In the genomic region with DNA sequence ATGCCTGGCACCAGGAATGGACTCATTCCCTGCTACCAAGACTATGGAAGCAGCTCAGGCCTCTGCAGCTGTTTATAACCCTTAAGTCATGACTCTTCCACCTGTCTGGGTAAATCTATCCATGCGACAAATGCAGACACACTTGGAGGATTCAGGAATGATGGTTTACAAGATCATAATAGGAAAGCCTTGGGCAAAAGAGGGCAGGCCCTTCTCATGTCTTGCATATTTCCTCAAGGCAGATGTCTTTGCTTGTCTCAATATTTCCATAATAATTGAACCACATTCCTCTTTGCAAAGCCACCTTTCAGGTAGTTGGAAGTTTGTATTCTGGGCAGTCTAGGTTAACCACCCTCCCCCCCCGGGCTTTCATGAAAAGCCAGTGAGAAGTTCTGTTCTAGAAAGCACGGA, we compare ENCODE assay signal across 8 cellular contexts. TPM values are rescaled to one million over a fixed set of nuclear protein-coding genes. Genes with fewer than 3 reads are reported as not detected.
DNase-seq lines count a peak whose midpoint lies in the region; ATAC-seq and TF ChIP-seq lines count a peak whose summit lies in the region.
"Had no signal": no experiment of that assay in that cellular context is flagged by ENCODE, and none has a peak within 500 bp of the region (broad histone marks: within the 10 kb centered on the region; RNA-seq: fewer than 3 reads in every experiment).

No MANE protein-coding gene starts in this region.

- no peak overlapping the region for H4K12ac ChIP-seq in trophoblast cell (ENCODE audit: low read depth, low read length)

- H3K4me2 ChIP-seq in OCI-LY1 (ENCODE audit: low read length) (peak overlapping the region; percentile 62; the same call in 1 of the 2 replicates), trophoblast cell (ENCODE audit: low read length) (peak overlapping the region; percentile 58)

- H2AK5ac ChIP-seq in trophoblast cell (ENCODE audit: low read length): no peak overlapping the region

- H3K27ac ChIP-seq in OCI-LY1 (ENCODE audit: low read depth, low read length, poor library complexity, severe bottlenecking): peak overlapping the region; percentile 77
- peak overlapping the region; percentile 63 for H3K27ac ChIP-seq in epithelial cell of prostate
- peak overlapping the region; percentile 12 for H3K27ac ChIP-seq in trophoblast cell (ENCODE audit: low read depth, low read length)
- H3K27ac ChIP-seq in sigmoid colon: peak overlapping the region in 2 of 4 donors; percentile 64 to 80

- no peak overlapping the region for H3K18ac ChIP-seq in trophoblast cell (ENCODE audit: low read length)

- H3K9ac ChIP-seq in OCI-LY1 (ENCODE audit: low read length): peak overlapping the region; percentile 45
- no peak overlapping the region for H3K9ac ChIP-seq in trophoblast cell (ENCODE audit: low read length)

- H3K9me3 ChIP-seq in OCI-LY1 (ENCODE audit: low read length) (no peaks in the 10 kb centered on the region), trophoblast cell (ENCODE audit: insufficient read depth, low read depth, low read length) (no peaks in the 10 kb centered on the region), sigmoid colon (no peaks in the 10 kb centered on the region)
- H3K9me3 ChIP-seq: mucosa of descending colon had no signal

- H3K4me3 ChIP-seq in H7 (ENCODE audit: insufficient read depth, low read depth, low read length) (no peak overlapping the region), OCI-LY1 (ENCODE audit: low read depth, low read length, poor library complexity, severe bottlenecking) (peak overlapping the region; percentile 34), trophoblast cell (ENCODE audit: low read depth, low read length) (no peak overlapping the region), sigmoid colon (no peak overlapping the region)
- H3K4me3 ChIP-seq: mucosa of descending colon had no signal

- no peak overlapping the region for H2BK120ac ChIP-seq in trophoblast cell (ENCODE audit: insufficient read depth, low read length, poor library complexity)

- peaks cover 7% of the 10 kb centered on the region for H3K79me1 ChIP-seq in trophoblast cell (ENCODE audit: low read length)

- TF ChIP-seq CTCF in OCI-LY1 (IDR thresholded peaks at IDR 0.05; ENCODE audit: low read length) (no peak), sigmoid colon (IDR thresholded peaks at IDR 0.05) (no peak)

- intact Hi-C loops in sigmoid colon (cut with DNase I): no loop called here

- TF ChIP-seq EP300 in sigmoid colon (IDR thresholded peaks at IDR 0.05): no peak

- no peak overlapping the region for H2BK12ac ChIP-seq in trophoblast cell (ENCODE audit: low read length)

- no peak overlapping the region for H3K14ac ChIP-seq in trophoblast cell (ENCODE audit: low read length)

- H3K36me3 ChIP-seq in H7 (replicated peaks; ENCODE audit: control insufficient read depth, insufficient read depth, low read length) (no peaks in the 10 kb centered on the region), OCI-LY1 (ENCODE audit: insufficient read depth, low read length) (peaks cover 13% of the 10 kb centered on the region; the same call in 1 of the 2 replicates), trophoblast cell (ENCODE audit: control insufficient read depth in 1 of 2, insufficient read depth in 2 of 2, low read length in 2 of 2) (peaks cover 0 to 2% of the 10 kb centered on the region in 2 experiments), sigmoid colon (no peaks in the 10 kb centered on the region)

- no peaks in the 10 kb centered on the region for H3K27me3 ChIP-seq in H7 (ENCODE audit: control insufficient read depth, insufficient read depth, low read length)
- H3K27me3 ChIP-seq in OCI-LY1 (ENCODE audit: insufficient read depth, low read length): no peaks in the 10 kb centered on the region
- H3K27me3 ChIP-seq in trophoblast cell (ENCODE audit: insufficient read depth, low read length): no peaks in the 10 kb centered on the region
- no peaks in the 10 kb centered on the region for H3K27me3 ChIP-seq in sigmoid colon

- H4K8ac ChIP-seq in trophoblast cell (ENCODE audit: low read depth, low read length): no peak overlapping the region

- H3K23ac ChIP-seq in trophoblast cell (ENCODE audit: low read length): no peak overlapping the region

- H4K20me1 ChIP-seq in OCI-LY1 (ENCODE audit: insufficient read depth, low read length): no peaks in the 10 kb centered on the region

- H2AFZ ChIP-seq in OCI-LY1 (ENCODE audit: low read length): no peak overlapping the region
- no peak overlapping the region for H2AFZ ChIP-seq in trophoblast cell (ENCODE audit: insufficient read depth, low read length, poor library complexity)

- peaks cover 39% of the 10 kb centered on the region for H3K79me2 ChIP-seq in OCI-LY1 (ENCODE audit: insufficient read depth, low read length)
- peaks cover 23% of the 10 kb centered on the region for H3K79me2 ChIP-seq in trophoblast cell (ENCODE audit: control insufficient read depth, insufficient read depth, low read length, poor library complexity)

- H3K9me2 ChIP-seq in OCI-LY1 (ENCODE audit: low read depth, low read length): no peaks in the 10 kb centered on the region

- H4K91ac ChIP-seq in trophoblast cell (ENCODE audit: low read depth, low read length): no peak overlapping the region

- no peak for ATAC-seq in GM19467 (IDR thresholded peaks at IDR 0.05; ENCODE audit: unreplicated experiment)

- TF ChIP-seq POLR2A in sigmoid colon (IDR thresholded peaks at IDR 0.05): no peak

- H2BK5ac ChIP-seq in trophoblast cell (ENCODE audit: low read depth, low read length, poor library complexity): no peak overlapping the region

- WGBS in trophoblast cell (ENCODE audit: extremely low coverage, insufficient coverage, insufficient read length): no CpG with 5 or more reads among the region's 3 CpGs
- WGBS in sigmoid colon, 2 donors: 88 to 95% methylated on average over 3 of the region's 3 CpGs

- DNase-seq in H7 (peak; percentile 45), epithelial cell of prostate (ENCODE audit: low read depth, low spot score) (no peak), trophoblast cell (peak; percentile 92 to 97), sigmoid colon (no peak)
- DNase-seq in activated CD4-positive, alpha-beta T cell treated with anti-CD3 and anti-CD28 coated beads for 4 hours: no peak

- H3K4ac ChIP-seq in trophoblast cell (ENCODE audit: low read depth, low read length): no peak overlapping the region

- H3K4me1 ChIP-seq in OCI-LY1 (ENCODE audit: insufficient read depth, low read length, severe bottlenecking) (peaks cover 21% of the 10 kb centered on the region), trophoblast cell (ENCODE audit: control insufficient read depth in 1 of 2, insufficient read depth in 2 of 2, low read length in 2 of 2) (peaks cover 0 to 14% of the 10 kb centered on the region in 2 experiments), sigmoid colon (peaks cover 5 to 19% (median 14%) of the 10 kb centered on the region in 4 donors)

- no peaks in the 10 kb centered on the region for H3F3A ChIP-seq in OCI-LY1 (ENCODE audit: insufficient read depth, low read length)

RNA-seq across cellular contexts. Expression of a gene that starts 0.9 kb away (rescaled TPM):
- 410 and 454 TPM in 2 replicates for total RNA-seq in H7 (2014; rRNA removed; shearing (Covaris generic))
- polyA plus RNA-seq in trophoblast cell (2013): 301 and 304 TPM in 2 replicates
- total RNA-seq in sigmoid colon: 10 to 100 TPM; 17.5 to 19.1 (median 18.8) TPM
- polyA plus RNA-seq in sigmoid colon: 100 to 1,000 TPM; 361 to 627 (median 471) TPM

RNA-seq across cellular contexts. Expression of a gene that starts 23.7 kb away (rescaled TPM):
- 106 and 118 TPM in 2 replicates for total RNA-seq in H7 (2014; rRNA removed; shearing (Covaris generic))
- 45.3 and 47.2 TPM in 2 replicates for polyA plus RNA-seq in trophoblast cell (2013)
- 100 to 1,000 TPM in 1 of 4 donors, 10 to 100 TPM in 3; 60.7 to 109 (median 82.4) TPM for total RNA-seq in sigmoid colon
- polyA plus RNA-seq in sigmoid colon: 100 to 1,000 TPM; 102 to 116 (median 110) TPM

RNA-seq across cellular contexts. Expression of a gene that starts 27.6 kb away (rescaled TPM):
- total RNA-seq in H7 (2014; rRNA removed; shearing (Covaris generic)): 321 and 329 TPM in 2 replicates
- polyA plus RNA-seq in trophoblast cell (2013): 194 and 209 TPM in 2 replicates
- 100 to 1,000 TPM in 1 of 4 donors, 10 to 100 TPM in 3; 63.0 to 109 (median 87.1) TPM for total RNA-seq in sigmoid colon
- 100 to 1,000 TPM in 2 of 3 donors, 10 to 100 TPM in 1; 69.9 to 130 (median 117) TPM for polyA plus RNA-seq in sigmoid colon

RNA-seq across cellular contexts. Expression of a gene that starts 45.4 kb away (rescaled TPM):
- total RNA-seq in H7 (2014; rRNA removed; shearing (Covaris generic)): 6.2 and 9.5 TPM in 2 replicates
- polyA plus RNA-seq in trophoblast cell (2013): 8.6 and 8.7 TPM in 2 replicates
- 1 to 10 TPM; 3.2 to 7.8 (median 4.3) TPM for total RNA-seq in sigmoid colon
- 10 to 100 TPM; 15.0 to 18.9 (median 16.6) TPM for polyA plus RNA-seq in sigmoid colon

RNA-seq across cellular contexts. Expression of a gene that starts 50.3 kb away (rescaled TPM):
- 61.7 and 62.8 TPM in 2 replicates for total RNA-seq in H7 (2014; rRNA removed; shearing (Covaris generic))
- 48.2 and 51.5 TPM in 2 replicates for polyA plus RNA-seq in trophoblast cell (2013)
- total RNA-seq in sigmoid colon: 10 to 100 TPM; 21.1 to 32.2 (median 29.7) TPM
- 10 to 100 TPM; 31.0 to 48.6 (median 42.8) TPM for polyA plus RNA-seq in sigmoid colon

Comparison
In these comparisons a context has a peak if more than half of its experiments do, and no peak if none do; other contexts are left out.
1. DNase-seq: peak in H7 (single experiment) and trophoblast cell (2 of 2); none in epithelial cell of prostate (single experiment), sigmoid colon (single experiment) and activated CD4-positive, alpha-beta T cell treated with anti-CD3 and anti-CD28 coated beads for 4 hours (0 of 2).
2. RNA of a gene that starts 0.9 kb away (total RNA-seq): 410 to 454 TPM in H7; 17.5 to 19.1 TPM in sigmoid colon; every median in the first group is over 10 times any median in the second.